ENCODE assay signal across 8 cellular contexts in genomic region chr13:41193919-41194824, GRCh38. TPM values are rescaled to one million over a fixed set of nuclear protein-coding genes. Genes with fewer than 3 reads are reported as not detected.
DNase-seq lines count a peak whose midpoint lies in the region; ATAC-seq and TF ChIP-seq lines count a peak whose summit lies in the region.

TSS of gene KBTBD7 (minus strand) at chr13:41194569. CDS start at chr13:41194257, 312 bp downstream.

- H3K27ac ChIP-seq in DND-41 (ENCODE audit: low read length) (peak within 1 kb of the TSS; percentile 89), KOPT-K1 (ENCODE audit: low read depth, low read length, poor library complexity, severe bottlenecking) (peak within 1 kb of the TSS; percentile 74), Peyer's patch (peak within 1 kb of the TSS; percentile 63 to 87 (median 83))

- H4K20me1 ChIP-seq in DND-41 (ENCODE audit: insufficient read depth, low read length) = no peaks in the 10 kb centered on the region

- peaks cover 46% of the 10 kb centered on the region for H3K4me1 ChIP-seq in DND-41 (ENCODE audit: insufficient read depth, low read length)
- H3K4me1 ChIP-seq in Peyer's patch = peaks cover 0 to 19% (median 0%) of the 10 kb centered on the region in 4 donors
- no peaks in the 10 kb centered on the region for H3K4me1 ChIP-seq in mucosa of stomach (ENCODE audit: control insufficient read depth, insufficient read depth, low read length)

- peak; percentile 97 for ATAC-seq in DND-41 (ENCODE audit: insufficient read depth, low read depth)
- peak; percentile 96 for ATAC-seq in GM21825 (IDR thresholded peaks at IDR 0.05; ENCODE audit: unreplicated experiment)
- peak; percentile 96 for ATAC-seq in esophagus mucosa

- no peaks in the 10 kb centered on the region for H3K9me3 ChIP-seq in DND-41 (ENCODE audit: insufficient read depth, low read length, severe bottlenecking)
- peaks cover 12% of the 10 kb centered on the region for H3K9me3 ChIP-seq in KOPT-K1 (ENCODE audit: insufficient read depth, low read length, poor library complexity, severe bottlenecking)
- H3K9me3 ChIP-seq in Peyer's patch = no peaks in the 10 kb centered on the region
- H3K9me3 ChIP-seq in mucosa of stomach (ENCODE audit: control insufficient read depth, low read length) = no peaks in the 10 kb centered on the region

- peak; percentile 95 for DNase-seq in DND-41
- DNase-seq in Peyer's patch = peak; percentile 91 to 96 (median 93)
- DNase-seq in activated T-cell treated with anti-CD3 and anti-CD28 coated beads, Interleukin-2, amount 50 U/mL, for 48 hours = peak; percentile 96 to 97
- peak; percentile 94 for DNase-seq in stimulated activated CD8-positive, alpha-beta memory T cell treated with anti-CD3 and anti-CD28 coated beads, Interleukin-4, amount 100 ng/mL, for 48 hours

- H3K9ac ChIP-seq in DND-41 (ENCODE audit: low read depth, low read length) (peak within 1 kb of the TSS; percentile 77), mucosa of stomach (ENCODE audit: low read length) (peak within 1 kb of the TSS; percentile 76)

- peak within 1 kb of the TSS; percentile 84 for H3K4me2 ChIP-seq in DND-41 (ENCODE audit: insufficient read depth, low read length)

- peaks cover 18% of the 10 kb centered on the region for H3K36me3 ChIP-seq in DND-41 (ENCODE audit: insufficient read depth, low read length)
- H3K36me3 ChIP-seq in KOPT-K1 (ENCODE audit: insufficient read depth, low read length) = peaks cover 14% of the 10 kb centered on the region; the same call in 1 of the 2 replicates
- no peaks in the 10 kb centered on the region for H3K36me3 ChIP-seq in Peyer's patch
- H3K36me3 ChIP-seq in mucosa of stomach (ENCODE audit: control insufficient read depth, insufficient read depth, low read length) = no peaks in the 10 kb centered on the region

- no peaks in the 10 kb centered on the region for H3K27me3 ChIP-seq in DND-41 (ENCODE audit: insufficient read depth, low read length, poor library complexity)
- no peaks in the 10 kb centered on the region for H3K27me3 ChIP-seq in Peyer's patch
- H3K27me3 ChIP-seq in mucosa of stomach (ENCODE audit: control insufficient read depth, insufficient read depth, low read length) = no peaks in the 10 kb centered on the region

- H3K4me3 ChIP-seq in DND-41 (ENCODE audit: low read depth in 1 of 2, low read length in 2 of 2) (peak within 1 kb of the TSS; percentile 38 to 84), Peyer's patch (peak within 1 kb of the TSS; percentile 52 to 79 (median 64)), mucosa of stomach (ENCODE audit: low read length) (peak within 1 kb of the TSS; percentile 73)

- peaks cover 33% of the 10 kb centered on the region for H3K79me2 ChIP-seq in DND-41 (ENCODE audit: insufficient read depth, low read length)

- peak; percentile 24 to 62 for TF ChIP-seq POLR2A in Peyer's patch (IDR thresholded peaks at IDR 0.05)

- no peak for TF ChIP-seq CTCF in DND-41 (IDR thresholded peaks at IDR 0.05; ENCODE audit: borderline replicate concordance, extremely low read depth, low read length, poor library complexity, severe bottlenecking)
- peak in 2 of 6 experiments; percentile 5 to 28 for TF ChIP-seq CTCF in Peyer's patch (IDR thresholded peaks at IDR 0.05)

- peak within 1 kb of the TSS; percentile 96 for H2AFZ ChIP-seq in DND-41 (ENCODE audit: low read depth, low read length)

RNA-seq across cellular contexts. Expression of gene KBTBD7, which starts in this region (rescaled TPM):
- total RNA-seq in Peyer's patch (1 to 10 TPM; 3.3 to 6.7 (median 5.8) TPM), esophagus mucosa (2.0 TPM)

Comparison
In these comparisons a context has a peak if more than half of its experiments do, and no peak if none do; other contexts are left out.
1. Peak in every context shown above with its lines: DNase-seq, ATAC-seq, H3K4me3 ChIP-seq and H3K27ac ChIP-seq.